Comparison of ENCODE assay signal across 23 cellular contexts in the genomic region with DNA sequence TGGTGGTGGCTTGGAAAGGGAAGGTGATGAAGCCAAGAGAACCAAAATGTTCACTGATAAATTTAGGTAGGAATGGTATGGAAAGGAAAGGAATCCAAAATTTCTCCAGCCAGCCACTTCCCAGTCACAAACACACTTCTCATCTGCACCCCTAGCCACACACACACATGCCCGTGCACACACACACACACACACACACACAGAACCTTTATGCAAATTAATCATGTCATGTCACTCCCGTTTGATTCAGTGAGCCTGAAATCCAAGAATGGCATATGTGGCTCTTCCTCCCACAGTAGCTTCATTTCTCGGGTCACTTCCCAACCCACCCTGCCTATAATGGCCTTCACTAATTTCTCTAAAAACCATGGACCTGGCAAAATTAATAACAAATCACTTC.
"Had no signal": no experiment of that assay in that cellular context is flagged by ENCODE, and none has a peak within 500 bp of the region (broad histone marks: within the 10 kb centered on the region; RNA-seq: fewer than 3 reads in every experiment).

No MANE protein-coding gene starts in this region.

- H3K9me3 ChIP-seq: esophagus muscularis mucosa, heart left ventricle, left lung, lower lobe of right lung, right lobe of liver, uterus had no signal

- H3K4me1 ChIP-seq: uterus had no signal

- H3K27me3 ChIP-seq: esophagus muscularis mucosa, foreskin keratinocyte, heart left ventricle, left lung, right lobe of liver, uterus had no signal

- FAIRE-seq: bronchial epithelial cell had no signal

- DNase-seq: activated CD4-positive, alpha-beta memory T cell treated with anti-CD3 and anti-CD28 coated beads for 36 hours; activated CD4-positive, alpha-beta T cell treated with anti-CD3 and anti-CD28 coated beads, Interleukin-2, amount 10 ng/mL, durations not matched to agents 24 days and 14 days; activated CD4-positive, CD25-positive, alpha-beta regulatory T cell treated with anti-CD3 and anti-CD28 coated beads, Interleukin-2, amount 50 U/mL, for 72 hours; activated T-cell treated with anti-CD3 and anti-CD28 coated beads, Interleukin-2, amount 50 U/mL, for 4 hours; anterior cingulate cortex; endodermal cell; foreskin keratinocyte; hypothalamus; kidney glomerular epithelial cell; left lung; lower lobe of right lung; mesendoderm; natural killer cell; right lobe of liver; stimulated activated CD4-positive, alpha-beta T cell treated with anti-CD3 and anti-CD28 coated beads, Interleukin-12 subunit alpha, Interleukin-12 subunit beta, amount 100 ng/mL, for 4 hours; stimulated activated CD4-positive, alpha-beta T cell treated with anti-CD3 and anti-CD28 coated beads, Interleukin-4, amount 100 ng/mL, for 1 hour; stimulated activated naive CD8-positive, alpha-beta T cell treated with anti-CD3 and anti-CD28 coated beads, Interleukin-15, amount 100 ng/mL, for 72 hours; substantia nigra; uterus had no signal

- H3K4me3 ChIP-seq: esophagus muscularis mucosa, heart left ventricle, left lung, lower lobe of right lung, right lobe of liver, skin epidermis, uterus had no signal

- H3K27ac ChIP-seq: esophagus muscularis mucosa, foreskin keratinocyte, heart left ventricle, left lung, lower lobe of right lung, right lobe of liver, skin epidermis, uterus had no signal

- H3K36me3 ChIP-seq: esophagus muscularis mucosa, left lung, lower lobe of right lung, right lobe of liver, uterus had no signal
